In genomic region chr6:142845624-142846458, GRCh38 we compare ENCODE assay signal across 8 cellular contexts.
DNase-seq lines count a peak whose midpoint lies in the region; ATAC-seq and TF ChIP-seq lines count a peak whose summit lies in the region.

No MANE protein-coding gene starts in this region.

- H3K27ac ChIP-seq in KOPT-K1 (ENCODE audit: low read depth, low read length, poor library complexity, severe bottlenecking), result peak overlapping the region; percentile 61
- peak overlapping the region in 20 of 21 experiments; percentile 61 to 92 (median 78) for H3K27ac ChIP-seq in skin epidermis

- ATAC-seq in HG03097 (IDR thresholded peaks at IDR 0.05; ENCODE audit: low FRiP score, unreplicated experiment) (no peak), GM21723 (IDR thresholded peaks at IDR 0.05; ENCODE audit: unreplicated experiment) (no peak)

- no peaks in the 10 kb centered on the region for H3K9me3 ChIP-seq in KOPT-K1 (ENCODE audit: insufficient read depth, low read length, poor library complexity, severe bottlenecking)

- BruUV-seq in Calu3 (replicated peaks; lab: Mats Ljungman, UMichigan), result TSS peak; percentile 69

- intact Hi-C loops in Calu3 (cut with micrococcal nuclease; ENCODE audit: unreplicated experiment), result loop anchor here (10.0 kb wide), 2 partner anchors 99 to 151 kb away; partner anchors contain the start of gene HIVEP2

- H3K27ac Mint-ChIP-seq in Calu3 (ENCODE audit: unreplicated experiment), result peak overlapping the region; percentile 93
- H3K27ac Mint-ChIP-seq in chondrocyte (ENCODE audit: unreplicated experiment), result peak overlapping the region; percentile 79

- no peaks in the 10 kb centered on the region for H3K27me3 Mint-ChIP-seq in Calu3 (ENCODE audit: unreplicated experiment)
- no peaks in the 10 kb centered on the region for H3K27me3 Mint-ChIP-seq in chondrocyte (ENCODE audit: low read depth)

- H3K36me3 Mint-ChIP-seq in Calu3 (ENCODE audit: insufficient read depth, unreplicated experiment), result peaks cover 17% of the 10 kb centered on the region
- no peaks in the 10 kb centered on the region for H3K36me3 Mint-ChIP-seq in chondrocyte (ENCODE audit: low read depth)

- H3K4me1 Mint-ChIP-seq in Calu3 (ENCODE audit: low read depth, unreplicated experiment) (peaks cover 82% of the 10 kb centered on the region), chondrocyte (ENCODE audit: low read depth) (peaks cover 74% of the 10 kb centered on the region)

- DNase-seq in Calu3, result peak; percentile 78
- peak; percentile 42 for DNase-seq in T-helper 9 cell
- peak; percentile 95 for DNase-seq in chondrocyte (ENCODE audit: low spot score)
- DNase-seq in kidney glomerular epithelial cell (lab: John Stamatoyannopoulos, UW), result peak; percentile 85

- peak overlapping the region; percentile 66 for H3K4me3 Mint-ChIP-seq in Calu3 (ENCODE audit: low read depth, unreplicated experiment)
- peak overlapping the region; percentile 64 for H3K4me3 Mint-ChIP-seq in chondrocyte (ENCODE audit: unreplicated experiment)

- peak overlapping the region in 4 of 7 experiments; percentile 4 to 24 (median 12) for H3K4me3 ChIP-seq in skin epidermis

- CTCF ChIA-PET in Calu3 (lab: Charles Lee), result no interaction called here

- TF ChIP-seq CTCF in Calu3 (IDR thresholded peaks at IDR 0.05; ENCODE audit: unreplicated experiment) (no peak), chondrocyte (IDR thresholded peaks at IDR 0.05) (peak; percentile 66)

- H3K36me3 ChIP-seq in KOPT-K1 (ENCODE audit: insufficient read depth, low read length), result no peaks in the 10 kb centered on the region

- no peaks in the 10 kb centered on the region for H3K9me3 Mint-ChIP-seq in Calu3 (ENCODE audit: low read depth, unreplicated experiment)
- no peaks in the 10 kb centered on the region for H3K9me3 Mint-ChIP-seq in chondrocyte (ENCODE audit: low read depth)

Comparison
In these comparisons a context has a peak if more than half of its experiments do, and no peak if none do; other contexts are left out.
1. DNase-seq: peak in every context shown above with its lines; median percentile 95 in chondrocyte; 85 in kidney glomerular epithelial cell; 78 in Calu3; 42 in T-helper 9 cell.